10 cellular contexts compared by ENCODE assay signal in the genomic region with DNA sequence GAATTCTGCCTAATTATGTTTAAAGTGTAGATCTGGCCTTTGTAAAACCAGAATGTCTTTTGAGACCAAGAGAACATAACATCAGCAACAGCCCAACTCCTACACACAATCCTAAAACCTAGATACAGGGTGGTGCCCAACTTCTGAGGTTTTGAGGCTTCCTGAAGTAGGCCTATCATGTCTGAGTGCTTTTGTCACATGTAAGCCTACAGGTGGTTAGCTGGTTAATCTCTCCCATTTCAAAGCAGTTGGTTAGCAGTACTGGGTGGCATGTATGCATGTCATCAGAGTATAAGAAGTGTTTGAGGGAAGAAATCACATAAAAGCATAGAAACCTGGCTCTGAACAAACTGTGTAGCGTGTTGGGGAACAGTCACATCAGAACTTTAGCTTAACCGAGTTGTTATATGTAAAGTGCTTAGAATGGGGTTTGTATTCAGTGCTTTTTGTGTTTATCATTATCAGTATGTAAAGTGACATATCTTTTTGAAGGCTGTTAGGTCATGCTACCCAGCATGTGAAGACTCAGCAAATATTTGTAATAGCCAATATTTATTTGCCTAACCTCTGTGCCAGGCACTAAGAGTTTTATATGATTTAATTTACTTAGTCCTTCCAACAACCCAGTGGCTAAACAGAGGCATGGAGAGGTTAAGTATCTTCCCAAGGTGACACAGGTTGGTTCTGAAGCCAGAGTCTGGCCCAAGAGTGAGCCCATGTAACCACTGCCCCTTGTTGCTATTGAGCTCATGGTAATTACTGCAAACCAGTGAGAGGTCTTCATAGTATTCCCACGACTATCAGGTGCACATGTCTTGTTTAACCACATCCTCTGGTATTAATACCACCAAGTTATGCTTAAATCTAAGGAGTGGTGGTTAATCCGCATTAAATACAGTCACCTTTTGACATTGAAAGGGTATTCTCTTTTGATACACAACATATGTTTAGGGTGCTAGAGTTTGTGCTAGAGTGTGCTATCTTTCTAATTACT. TPM values are rescaled to one million over a fixed set of nuclear protein-coding genes. Genes with fewer than 3 reads are reported as not detected.
DNase-seq lines count a peak whose midpoint lies in the region; ATAC-seq, FAIRE-seq and TF ChIP-seq lines count a peak whose summit lies in the region.
"Had no signal": no experiment of that assay in that cellular context is flagged by ENCODE, and none has a peak within 500 bp of the region (broad histone marks: within the 10 kb centered on the region; RNA-seq: fewer than 3 reads in every experiment).

No MANE protein-coding gene starts in this region.

- H3K27ac Mint-ChIP-seq in T-helper 17 cell: no peak overlapping the region

- DNase-seq in GM12864 (ENCODE audit: low read depth): peak; percentile 55
- DNase-seq in T-helper 17 cell: peak in 2 of 3 donors; percentile 19 to 30
- peak; percentile 61 for DNase-seq in effector CD4-positive, alpha-beta T cell
- DNase-seq in stimulated activated CD4-positive, alpha-beta T cell treated with anti-CD3 and anti-CD28 coated beads, TNF-alpha, amount 100 ng/mL, for 1 hour (ENCODE audit: low read depth in 3 of 3, low spot score in 1 of 3): peak in 2 of 3 donors; percentile 24 to 36
- no peak for DNase-seq in C1 segment of cervical spinal cord (lab: John Stamatoyannopoulos, UW)
- no peak for DNase-seq in frontal cortex (ENCODE audit: low spot score in 2 of 2)
- DNase-seq in midbrain (lab: John Stamatoyannopoulos, UW): no peak
- DNase-seq: right lobe of liver had no signal

- H3K4me3 Mint-ChIP-seq in T-helper 17 cell: no peak overlapping the region

- H3K4me1 Mint-ChIP-seq in T-helper 17 cell: peaks cover 39% of the 10 kb centered on the region

- no peaks in the 10 kb centered on the region for H3K27me3 Mint-ChIP-seq in T-helper 17 cell

- no peak for TF ChIP-seq CTCF in GM12864 (IDR thresholded peaks at IDR 0.05; ENCODE audit: low read depth, low read length, missing control alignments)

- FAIRE-seq in frontal cortex (lab: Jason Lieb, UNC): no peak

- peak overlapping the region; percentile 89; the same call in 1 of the 2 replicates for H3K4me3 ChIP-seq in GM12864 (ENCODE audit: low read depth, low read length)
- H3K4me3 ChIP-seq: right lobe of liver had no signal

- peaks cover 3% of the 10 kb centered on the region for H3K36me3 Mint-ChIP-seq in T-helper 17 cell (ENCODE audit: low read depth)

- ATAC-seq in HG02610 (IDR thresholded peaks at IDR 0.05; ENCODE audit: unreplicated experiment) (peak; percentile 29), T-helper 17 cell (peak; percentile 72)
- ATAC-seq: Panc1 had no signal

- H3K9me3 ChIP-seq in T-helper 17 cell (ENCODE audit: control insufficient read depth, low read length, poor library complexity, severe bottlenecking): no peaks in the 10 kb centered on the region
- H3K9me3 ChIP-seq: right lobe of liver had no signal

RNA-seq across cellular contexts. Expression of a gene that starts 2.6 kb away (rescaled TPM):
- 100 to 1,000 TPM; 343 to 351 TPM for total RNA-seq in T-helper 17 cell
- total RNA-seq in frontal cortex: 78.7 TPM

Comparison
In these comparisons a context has a peak if more than half of its experiments do, and no peak if none do; other contexts are left out.
1. DNase-seq: peak in GM12864 (single experiment), T-helper 17 cell (2 of 3), effector CD4-positive, alpha-beta T cell (single experiment) and stimulated activated CD4-positive, alpha-beta T cell treated with anti-CD3 and anti-CD28 coated beads, TNF-alpha, amount 100 ng/mL, for 1 hour (2 of 3); none in C1 segment of cervical spinal cord (0 of 14), frontal cortex (0 of 2) and midbrain (single experiment).